ENCODE assay signal across 22 cellular contexts in the genomic region with DNA sequence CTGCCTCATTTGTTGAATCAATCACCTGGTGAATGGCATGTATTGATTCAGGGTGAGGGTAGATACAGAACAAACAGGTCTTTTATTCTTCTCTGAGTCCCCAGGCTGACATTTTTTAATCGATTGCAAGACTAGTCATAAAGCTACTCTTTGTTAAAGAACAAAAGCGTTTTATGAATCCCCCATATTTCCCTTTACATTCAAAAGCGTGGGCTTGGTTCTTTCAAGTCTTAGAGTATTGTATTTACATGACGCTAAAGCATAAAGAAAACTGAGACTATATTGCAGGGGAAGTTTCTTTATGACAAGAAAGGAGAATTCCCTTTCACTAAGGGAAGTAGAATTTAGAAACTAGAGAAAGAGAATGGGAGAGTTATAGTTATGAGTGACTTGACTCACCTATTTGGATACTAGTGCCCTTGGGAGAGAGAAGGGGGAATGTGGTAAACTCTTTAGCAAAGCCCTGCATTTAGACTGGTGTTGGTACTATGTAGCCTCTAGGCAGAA.
DNase-seq lines count a peak whose midpoint lies in the region; ATAC-seq, FAIRE-seq and TF ChIP-seq lines count a peak whose summit lies in the region.
"Had no signal": no experiment of that assay in that cellular context is flagged by ENCODE, and none has a peak within 500 bp of the region (broad histone marks: within the 10 kb centered on the region; RNA-seq: fewer than 3 reads in every experiment).

No MANE protein-coding gene starts in this region.

- TF ChIP-seq RAD21 in GM12878 (IDR thresholded peaks at IDR 0.05; ENCODE audit: insufficient read depth, low read depth, low read length), result no peak

- no peak for TF ChIP-seq EP300 in GM12878 (IDR thresholded peaks at IDR 0.05; ENCODE audit: borderline replicate concordance in 1 of 2, control insufficient read depth in 1 of 2, low read depth in 2 of 2, low read length in 2 of 2)

- no peak for FAIRE-seq in GM12878 (lab: Jason Lieb, UNC)
- FAIRE-seq: frontal cortex, G401.6, H54 had no signal

- no peak overlapping the region for H2AFZ ChIP-seq in GM12878 (ENCODE audit: control insufficient read depth, low read depth, low read length)

- TF ChIP-seq POLR2A in GM12878 (IDR thresholded peaks at IDR 0.05; ENCODE audit: low read depth, low read length), result no peak

- ATAC-seq in GM18858 (IDR thresholded peaks at IDR 0.05; ENCODE audit: unreplicated experiment) (peak; percentile 75), GM21786 (IDR thresholded peaks at IDR 0.05; ENCODE audit: unreplicated experiment) (peak; percentile 68), HG03196 (IDR thresholded peaks at IDR 0.05; ENCODE audit: unreplicated experiment) (peak; percentile 63), GM12878 (peak; percentile 64)
- ATAC-seq: left colon had no signal

- H3K4me3 Mint-ChIP-seq in nephron progenitor cell, result no peak overlapping the region
- H3K4me3 Mint-ChIP-seq: T-helper 2 cell treated with Interferon-gamma antibody and Interleukin-4, amounts not matched to agents 5 μg/mL and 100 μg/mL, for 36 hours had no signal

- no peaks in the 10 kb centered on the region for H3K9me3 ChIP-seq in GM12878 (replicated peaks; ENCODE audit: control insufficient read depth, insufficient read depth, low read length)
- H3K9me3 ChIP-seq: suprapubic skin had no signal

- TF ChIP-seq CTCF in GM12878 (IDR thresholded peaks at IDR 0.05 in 2 of 3, conservative IDR thresholded peaks at IDR 0.05 in 1 of 3; ENCODE audit: control insufficient read depth in 2 of 3, extremely low read depth in 1 of 3, insufficient read depth in 1 of 3, low read depth in 3 of 3, low read length in 3 of 3), result no peak
- TF ChIP-seq CTCF in GM13976 (IDR thresholded peaks at IDR 0.05; ENCODE audit: borderline replicate concordance, control extremely low read depth, extremely low read depth, insufficient read depth, missing control alignments), result no peak
- TF ChIP-seq CTCF in nephron progenitor cell (IDR thresholded peaks at IDR 0.05), result no peak

- H3K9me3 Mint-ChIP-seq in nephron progenitor cell, result no peaks in the 10 kb centered on the region
- H3K9me3 Mint-ChIP-seq: T-helper 2 cell treated with Interferon-gamma antibody and Interleukin-4, amounts not matched to agents 5 μg/mL and 100 μg/mL, for 36 hours had no signal

- no peak overlapping the region for H3K9ac ChIP-seq in GM12878 (ENCODE audit: control insufficient read depth, insufficient read depth, low read length)

- H4K20me1 ChIP-seq in GM12878 (ENCODE audit: control insufficient read depth, insufficient read depth), result no peaks in the 10 kb centered on the region

- H3K27ac Mint-ChIP-seq in nephron progenitor cell, result no peak overlapping the region
- H3K27ac Mint-ChIP-seq: T-helper 2 cell treated with Interferon-gamma antibody and Interleukin-4, amounts not matched to agents 5 μg/mL and 100 μg/mL, for 36 hours had no signal

- DNase-seq in GM12878 (ENCODE audit: low read depth, low spot score), result no peak
- DNase-seq in GM13976 (ENCODE audit: low spot score), result no peak
- DNase-seq in NCI-H2107 treated with DMSO at 0.1 percent for 48 hours (lab: John Stamatoyannopoulos, UW; ENCODE audit: unreplicated experiment), result no peak
- DNase-seq in islet precursor cell, result no peak
- DNase-seq in nephron progenitor cell, result no peak
- DNase-seq: activated CD4-positive, CD25-positive, alpha-beta regulatory T cell treated with anti-CD3 and anti-CD28 coated beads, Interleukin-2, amount 50 U/mL, for 72 hours; activated naive CD4-positive, alpha-beta T cell treated with Interleukin-2 at 50 U/mL for 16 hours; COR-L47; left colon; NCI-H1436; NCI-H510A treated with DMSO at 0.1 percent for 48 hours; SIG-M5; stimulated activated CD4-positive, alpha-beta T cell treated with anti-CD3 and anti-CD28 coated beads, Interleukin-4, amount 100 ng/mL, for 1 hour had no signal

- H3K4me2 ChIP-seq in GM12878 (ENCODE audit: control insufficient read depth, insufficient read depth), result no peak overlapping the region

- BruUV-seq in GM12878 (replicated peaks; lab: Mats Ljungman, UMichigan), result no TSS peak

- intact Hi-C loops in GM12878 (cut with micrococcal nuclease; ENCODE audit: unreplicated experiment), result no loop called here

- POLR2A ChIA-PET in GM12878 (lab: Charles Lee), result no interaction called here

- H3K36me3 Mint-ChIP-seq in nephron progenitor cell (ENCODE audit: low read depth), result no peaks in the 10 kb centered on the region

- SMC1A ChIA-PET in GM12878 (lab: Charles Lee; ENCODE audit: uncharacterized antibody, unreplicated experiment), result interaction anchor here (1.0 to 1.4 kb wide), 2 partner anchors 18 to 46 kb away, joined by 3 read pairs; no protein-coding TSS in a partner anchor

- CTCF ChIA-PET in GM12878 (lab: Yijun Ruan, JAX), result no interaction called here

- no peak overlapping the region for H3K27ac ChIP-seq in GM12878 (ENCODE audit: control insufficient read depth, insufficient read depth)
- H3K27ac ChIP-seq: coronary artery, suprapubic skin had no signal

- no peaks in the 10 kb centered on the region for H3K27me3 ChIP-seq in GM12878 (replicated peaks in 1 of 2; ENCODE audit: control insufficient read depth in 2 of 2, insufficient read depth in 2 of 2, low read length in 1 of 2)
- H3K27me3 ChIP-seq: suprapubic skin had no signal

- RAD21 ChIA-PET in GM12878 (lab: Charles Lee; ENCODE audit: unreplicated experiment), result no interaction called here

- WGBS in GM12878 (ENCODE audit: insufficient coverage, insufficient replicate concordance, low lambda C conversion rate, missing lambda C conversion rate), result 5% methylated on average over 4 of the region's 4 CpGs

- no peaks in the 10 kb centered on the region for H3K36me3 ChIP-seq in GM12878 (ENCODE audit: control insufficient read depth in 2 of 2, insufficient read depth in 2 of 2, low read length in 1 of 2)
- H3K36me3 ChIP-seq: suprapubic skin had no signal

- H3K4me3 ChIP-seq in GM12878, result no peak overlapping the region
- H3K4me3 ChIP-seq: coronary artery, suprapubic skin had no signal

- in situ Hi-C loops in GM12878 (cut with MboI) (no loop called here), GM13976 (cut with MboI; ENCODE audit: low sequenced_read_pairs, unreplicated experiment) (no loop called here)

- no peaks in the 10 kb centered on the region for H3K4me1 ChIP-seq in GM12878 (ENCODE audit: control insufficient read depth, insufficient read depth, low read length)
- H3K4me1 ChIP-seq: suprapubic skin had no signal

- no peaks in the 10 kb centered on the region for H3K27me3 Mint-ChIP-seq in nephron progenitor cell (ENCODE audit: low read depth, poor library complexity)

- no peaks in the 10 kb centered on the region for H3K79me2 ChIP-seq in GM12878 (ENCODE audit: control insufficient read depth, insufficient read depth, low read length)

- peaks cover 3% of the 10 kb centered on the region for H3K4me1 Mint-ChIP-seq in nephron progenitor cell

TF ChIP-seq in GM12878, 131 proteins besides CTCF, POLR2A, EP300 and RAD21 (continues in another document):
- TF ChIP-seq RELB (IDR thresholded peaks at IDR 0.05; ENCODE audit: low read depth) (peak; percentile 47; the same call in 1 of the 2 replicates), FOXK2 (IDR thresholded peaks at IDR 0.05) (no peak), ZNF217 (IDR thresholded peaks at IDR 0.05) (peak; percentile 91), ZSCAN29 (IDR thresholded peaks at IDR 0.05) (no peak), MTA2 (IDR thresholded peaks at IDR 0.05; ENCODE audit: low read depth) (peak; percentile 48; the same call in 1 of the 2 replicates), SREBF2 (IDR thresholded peaks at IDR 0.05; ENCODE audit: low read length) (no peak), TCF12 (IDR thresholded peaks at IDR 0.05; ENCODE audit: low read depth, low read length) (no peak), IKZF1 (conservative IDR thresholded peaks at IDR 0.05) (0 out of 2 replicates have a peak, but pooled peaks have one; percentile 24), JUNB (IDR thresholded peaks at IDR 0.05) (peak; percentile 75)
- TF ChIP-seq, protein P1, sequence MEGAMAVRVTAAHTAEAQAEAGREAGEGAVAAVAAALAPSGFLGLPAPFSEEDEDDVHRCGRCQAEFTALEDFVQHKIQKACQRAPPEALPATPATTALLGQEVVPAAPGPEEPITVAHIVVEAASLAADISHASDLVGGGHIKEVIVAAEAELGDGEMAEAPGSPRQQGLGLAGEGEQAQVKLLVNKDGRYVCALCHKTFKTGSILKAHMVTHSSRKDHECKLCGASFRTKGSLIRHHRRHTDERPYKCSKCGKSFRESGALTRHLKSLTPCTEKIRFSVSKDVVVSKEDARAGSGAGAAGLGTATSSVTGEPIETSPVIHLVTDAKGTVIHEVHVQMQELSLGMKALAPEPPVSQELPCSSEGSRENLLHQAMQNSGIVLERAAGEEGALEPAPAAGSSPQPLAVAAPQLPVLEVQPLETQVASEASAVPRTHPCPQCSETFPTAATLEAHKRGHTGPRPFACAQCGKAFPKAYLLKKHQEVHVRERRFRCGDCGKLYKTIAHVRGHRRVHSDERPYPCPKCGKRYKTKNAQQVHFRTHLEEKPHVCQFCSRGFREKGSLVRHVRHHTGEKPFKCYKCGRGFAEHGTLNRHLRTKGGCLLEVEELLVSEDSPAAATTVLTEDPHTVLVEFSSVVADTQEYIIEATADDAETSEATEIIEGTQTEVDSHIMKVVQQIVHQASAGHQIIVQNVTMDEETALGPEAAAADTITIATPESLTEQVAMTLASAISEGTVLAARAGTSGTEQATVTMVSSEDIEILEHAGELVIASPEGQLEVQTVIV (IDR thresholded peaks at IDR 0.05; ENCODE audit: borderline replicate concordance, partially characterized antibody), result no peak
- TF ChIP-seq, protein P2, sequence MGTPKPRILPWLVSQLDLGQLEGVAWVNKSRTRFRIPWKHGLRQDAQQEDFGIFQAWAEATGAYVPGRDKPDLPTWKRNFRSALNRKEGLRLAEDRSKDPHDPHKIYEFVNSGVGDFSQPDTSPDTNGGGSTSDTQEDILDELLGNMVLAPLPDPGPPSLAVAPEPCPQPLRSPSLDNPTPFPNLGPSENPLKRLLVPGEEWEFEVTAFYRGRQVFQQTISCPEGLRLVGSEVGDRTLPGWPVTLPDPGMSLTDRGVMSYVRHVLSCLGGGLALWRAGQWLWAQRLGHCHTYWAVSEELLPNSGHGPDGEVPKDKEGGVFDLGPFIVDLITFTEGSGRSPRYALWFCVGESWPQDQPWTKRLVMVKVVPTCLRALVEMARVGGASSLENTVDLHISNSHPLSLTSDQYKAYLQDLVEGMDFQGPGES (IDR thresholded peaks at IDR 0.05), result no peak
